Comparison of ENCODE assay signal across 9 cellular contexts in genomic region chr16:50644245-50644644, GRCh38. TPM values are rescaled to one million over a fixed set of nuclear protein-coding genes. Genes with fewer than 3 reads are reported as not detected.
"Had no signal": no experiment of that assay in that cellular context is flagged by ENCODE, and none has a peak within 500 bp of the region (broad histone marks: within the 10 kb centered on the region; RNA-seq: fewer than 3 reads in every experiment).

No MANE protein-coding gene starts in this region.

- DNase-seq: GOT3, HFFc6, IMR-90 had no signal

- H3K4me3 ChIP-seq: GM23248, HAP-1, K562 had no signal

- ATAC-seq: K562 had no signal

- H3K27ac Mint-ChIP-seq: HFFc6 had no signal

- H3K27ac ChIP-seq: GM23248, HL-60 had no signal

- FAIRE-seq: K562 had no signal

- H3K4me1 ChIP-seq: HAP-1 had no signal

- H2AFZ ChIP-seq: GM23248 had no signal

- H3K4me3 Mint-ChIP-seq: HFFc6 had no signal

- H3K9ac ChIP-seq: GM23248 had no signal

- H3K36me3 ChIP-seq: HAP-1 had no signal

- H3K9me3 ChIP-seq: HAP-1 had no signal

- H3K9me3 Mint-ChIP-seq: HFFc6 had no signal

RNA-seq across cellular contexts. Expression of gene SNX20, which starts 36.9 kb away (rescaled TPM):
- total RNA-seq: GM23248, H7, HFFc6, HT1080, IMR-90 had no signal
- polyA plus RNA-seq: GM23248, IMR-90, K562 had no signal

RNA-seq across cellular contexts. Expression of gene NOD2, which starts 49.2 kb away (rescaled TPM):
- total RNA-seq: GM23248, H7, HFFc6, HT1080, IMR-90 had no signal
- polyA plus RNA-seq: GM23248, IMR-90, K562 had no signal
